1 cellular context compared by ENCODE assay signal in genomic region chr16:56588781-56589140, GRCh38.
TF ChIP-seq lines count a peak whose summit lies in the region.

No MANE protein-coding gene starts in this region.

TF ChIP-seq in SK-N-SH treated with all-trans-retinoic acid at 6 μM for 48 hours, 23 proteins besides CTCF, POLR2A, EP300 and RAD21 (continued from another document):
- TF ChIP-seq CSRNP3 (CRISPR knock-in tag; IDR thresholded peaks at IDR 0.05) (no peak), SNAI2 (CRISPR knock-in tag; IDR thresholded peaks at IDR 0.05) (no peak)
